ENCODE assay signal across 1 cellular context in the genomic region with DNA sequence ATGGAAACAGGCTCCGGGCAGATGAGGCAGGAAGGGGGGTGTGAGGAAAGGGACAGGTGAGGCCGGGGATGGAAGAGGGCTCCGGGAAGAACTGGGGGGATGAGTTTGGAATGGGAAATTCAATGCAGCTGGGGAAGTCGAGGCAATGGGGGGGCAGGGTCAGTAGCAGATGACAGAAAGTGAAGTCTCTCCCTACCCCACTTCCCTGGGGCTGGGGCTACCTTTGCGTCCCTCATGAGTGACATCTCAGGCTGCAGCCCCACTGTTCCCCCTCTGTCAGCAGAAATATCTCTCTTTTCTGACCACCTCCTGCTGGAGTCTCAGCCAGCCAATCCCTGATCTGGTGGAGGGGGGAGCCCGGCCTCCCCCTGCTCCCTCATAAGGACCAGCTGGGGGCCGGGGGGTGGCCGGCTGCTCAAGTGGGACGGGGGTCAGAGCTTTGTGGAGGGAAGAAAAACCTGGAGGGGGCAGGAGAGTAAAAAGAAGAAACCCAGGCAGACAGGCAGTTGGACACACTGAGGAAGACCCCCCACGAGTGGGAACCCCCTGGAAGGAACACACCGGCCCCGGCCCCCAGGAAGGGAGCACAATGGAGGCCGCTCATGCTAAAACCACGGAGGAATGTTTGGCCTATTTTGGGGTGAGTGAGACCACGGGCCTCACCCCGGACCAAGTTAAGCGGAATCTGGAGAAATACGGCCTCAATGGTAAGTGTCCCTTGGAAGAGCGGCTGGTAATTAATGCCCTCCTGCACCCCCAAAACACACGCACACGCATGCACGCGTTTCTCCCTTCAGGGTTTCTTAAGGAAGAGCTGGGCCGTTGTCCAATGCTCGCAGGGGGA.
TF ChIP-seq lines count a peak whose summit lies in the region.

TSS of gene ATP2A1 (plus strand) at position 406 of the 844 bp plus-strand sequence. CDS start at position 590, 184 bp downstream.

TF ChIP-seq in GM23338, 12 proteins besides CTCF, POLR2A, EP300 and RAD21 (continued from another document):
- no peak for TF ChIP-seq ZNF462 (CRISPR knock-in tag; IDR thresholded peaks at IDR 0.05)
- no peak for TF ChIP-seq ZNF114 (CRISPR knock-in tag; IDR thresholded peaks at IDR 0.05)
- no peak for TF ChIP-seq EZH2phosphoT487 (IDR thresholded peaks at IDR 0.05; ENCODE audit: unreplicated experiment)
- TF ChIP-seq ZNF331 (CRISPR knock-in tag; IDR thresholded peaks at IDR 0.05; ENCODE audit: low read depth) = no peak
- TF ChIP-seq CREB1 (CRISPR knock-in tag; IDR thresholded peaks at IDR 0.05; ENCODE audit: low read depth) = no peak
- no peak for TF ChIP-seq NANOG (IDR thresholded peaks at IDR 0.05; ENCODE audit: borderline replicate concordance)
- TF ChIP-seq STAT1 (IDR thresholded peaks at IDR 0.05; ENCODE audit: unreplicated experiment) = no peak
- no peak for TF ChIP-seq POLR2AphosphoS5 (IDR thresholded peaks at IDR 0.05; ENCODE audit: low read depth)
TF ChIP-seq in GM23338: peak in this region for 0.
